1 cellular context compared by ENCODE assay signal in genomic region chr4:26406346-26406975, GRCh38.
TF ChIP-seq lines count a peak whose summit lies in the region.

No MANE protein-coding gene starts in this region.

TF ChIP-seq in IMR-90, 13 proteins besides CTCF, POLR2A, EP300 and RAD21:
- TF ChIP-seq USF2 (IDR thresholded peaks at IDR 0.05; ENCODE audit: low read depth, low read length) (no peak), RCOR1 (IDR thresholded peaks at IDR 0.05; ENCODE audit: insufficient replicate concordance, low read length) (no peak), RFX5 (IDR thresholded peaks at IDR 0.05; ENCODE audit: low read depth, low read length) (no peak), SMC3 (IDR thresholded peaks at IDR 0.05; ENCODE audit: low read depth, low read length) (no peak), BHLHE40 (IDR thresholded peaks at IDR 0.05; ENCODE audit: low read depth, low read length) (no peak), ELK1 (IDR thresholded peaks at IDR 0.05; ENCODE audit: borderline replicate concordance, low read depth, low read length) (no peak), CEBPB (IDR thresholded peaks at IDR 0.05; ENCODE audit: low read depth, low read length) (no peak), MXI1 (IDR thresholded peaks at IDR 0.05; ENCODE audit: borderline replicate concordance, low read depth, low read length) (no peak), MAFK (IDR thresholded peaks at IDR 0.05; ENCODE audit: low read depth, low read length) (no peak), NFE2L2 (IDR thresholded peaks at IDR 0.05; ENCODE audit: low read depth, low read length) (no peak), MAZ (IDR thresholded peaks at IDR 0.05; ENCODE audit: borderline replicate concordance, low read depth, low read length) (no peak), CHD1 (IDR thresholded peaks at IDR 0.05; ENCODE audit: low read depth, low read length) (no peak), FOS (IDR thresholded peaks at IDR 0.05; ENCODE audit: low read depth, low read length) (no peak)
